8 cellular contexts compared by ENCODE assay signal in genomic region chr2:163182764-163183354, GRCh38.
DNase-seq lines count a peak whose midpoint lies in the region; ATAC-seq, FAIRE-seq and TF ChIP-seq lines count a peak whose summit lies in the region.

No MANE protein-coding gene starts in this region.

- in situ Hi-C loops in mammary epithelial cell (cut with MboI; ENCODE audit: low sequenced_read_pairs in 2 of 2): loop anchor here in 1 of 2 donors (25.0 kb wide), 1 partner anchor 279 kb away; no protein-coding TSS in a partner anchor

- H3K9me3 ChIP-seq in Loucy (ENCODE audit: insufficient read depth, low read depth, low read length): no peaks in the 10 kb centered on the region
- H3K9me3 ChIP-seq in mammary epithelial cell (replicated peaks; ENCODE audit: insufficient read depth, low read length): no peaks in the 10 kb centered on the region
- no peaks in the 10 kb centered on the region for H3K9me3 ChIP-seq in pancreas

- FAIRE-seq in pancreas (lab: Jason Lieb, UNC): peak; percentile 85

- H4K20me1 ChIP-seq in Loucy (ENCODE audit: insufficient read depth, low read length, poor library complexity, severe bottlenecking): no peaks in the 10 kb centered on the region
- no peaks in the 10 kb centered on the region for H4K20me1 ChIP-seq in mammary epithelial cell (ENCODE audit: insufficient read depth, low read length)

- 50% methylated on average over 2 of the region's 2 CpGs for WGBS in mammary epithelial cell (ENCODE audit: low coverage, missing lambda C conversion rate)
- 43 to 48% methylated on average over 2 of the region's 2 CpGs for WGBS in pancreas, 2 donors

- H3K27me3 ChIP-seq in BJ (ENCODE audit: control insufficient read depth, insufficient read depth, low read length) (no peaks in the 10 kb centered on the region), Loucy (ENCODE audit: insufficient read depth, low read length, poor library complexity, severe bottlenecking) (no peaks in the 10 kb centered on the region), mammary epithelial cell (ENCODE audit: insufficient read depth, low read length) (peaks cover 2% of the 10 kb centered on the region), pancreas (no peaks in the 10 kb centered on the region)

- DNase-seq in BJ (ENCODE audit: low read depth): no peak
- DNase-seq in GM20000 (ENCODE audit: low spot score): peak; percentile 6
- no peak for DNase-seq in mammary epithelial cell
- no peak for DNase-seq in pancreas
- no peak for DNase-seq in NCI-H146 (lab: John Stamatoyannopoulos, UW)
- DNase-seq in UCSD-AML1 (lab: John Stamatoyannopoulos, UW; ENCODE audit: unreplicated experiment): no peak

- H3K36me3 ChIP-seq in BJ (ENCODE audit: control insufficient read depth, insufficient read depth, low read length): no peaks in the 10 kb centered on the region
- H3K36me3 ChIP-seq in Loucy (ENCODE audit: insufficient read depth, low read length): no peaks in the 10 kb centered on the region
- H3K36me3 ChIP-seq in mammary epithelial cell (ENCODE audit: insufficient read depth, low read length): no peaks in the 10 kb centered on the region
- no peaks in the 10 kb centered on the region for H3K36me3 ChIP-seq in pancreas

- H3K4me1 ChIP-seq in Loucy (ENCODE audit: insufficient read depth, low read length, poor library complexity, severe bottlenecking) (no peaks in the 10 kb centered on the region), mammary epithelial cell (ENCODE audit: insufficient read depth, low read length) (no peaks in the 10 kb centered on the region), pancreas (no peaks in the 10 kb centered on the region)

- no TSS peak for BruUV-seq in mammary epithelial cell (replicated peaks; lab: Mats Ljungman, UMichigan)

- H3K9me2 ChIP-seq in Loucy (replicated peaks; ENCODE audit: low read depth, low read length): no peaks in the 10 kb centered on the region

- H3K27ac ChIP-seq in mammary epithelial cell (ENCODE audit: insufficient read depth, low read depth, low read length) (no peak overlapping the region), pancreas (no peak overlapping the region)

- CTCF ChIA-PET in BJ (lab: Yijun Ruan, JAX): interaction anchor here (0.7 to 3.0 kb wide), 16 partner anchors 9 to 1355 kb away, joined by 3 to 21 read pairs (median 4); no protein-coding TSS in a partner anchor
- CTCF ChIA-PET in mammary epithelial cell (lab: Charles Lee; ENCODE audit: low non-redundant PET): interaction anchor here (0.5 to 0.7 kb wide), 4 partner anchors 134 to 1233 kb away, joined by 3 to 28 read pairs (median 6); no protein-coding TSS in a partner anchor

- H3K9ac ChIP-seq in Loucy (ENCODE audit: low read depth, low read length, poor library complexity, severe bottlenecking) (no peak overlapping the region), mammary epithelial cell (ENCODE audit: insufficient read depth, low read length) (no peak overlapping the region)

- ATAC-seq in pancreas (peak in 2 of 4 donors; percentile 47 to 51), HG02588 (IDR thresholded peaks at IDR 0.05; ENCODE audit: unreplicated experiment) (no peak)

- no peak overlapping the region for H3K4me3 ChIP-seq in BJ (ENCODE audit: low read depth, low read length)
- H3K4me3 ChIP-seq in Loucy (ENCODE audit: low read length, poor library complexity, severe bottlenecking): no peak overlapping the region
- H3K4me3 ChIP-seq in mammary epithelial cell (replicated peaks in 1 of 3; ENCODE audit: insufficient read depth in 1 of 3, low read depth in 2 of 3, low read length in 3 of 3): no peak overlapping the region
- no peak overlapping the region for H3K4me3 ChIP-seq in pancreas

- H2AFZ ChIP-seq in Loucy (ENCODE audit: low read length) (no peak overlapping the region), mammary epithelial cell (ENCODE audit: low read depth, low read length) (no peak overlapping the region)

- no peaks in the 10 kb centered on the region for H3K79me2 ChIP-seq in Loucy (ENCODE audit: insufficient read depth, low read length)
- H3K79me2 ChIP-seq in mammary epithelial cell (ENCODE audit: insufficient read depth, low read length): no peaks in the 10 kb centered on the region

- POLR2A ChIA-PET in BJ (lab: Charles Lee): no interaction called here

- dilution Hi-C loops in mammary epithelial cell (cut with HindIII; ENCODE audit: low sequenced_read_pairs): no loop called here

- H3K4me2 ChIP-seq in Loucy (ENCODE audit: low read depth, low read length, poor library complexity, severe bottlenecking): no peak overlapping the region
- no peak overlapping the region for H3K4me2 ChIP-seq in mammary epithelial cell (ENCODE audit: insufficient read depth, low read depth, low read length)

- intact Hi-C loops in mammary epithelial cell (cut with micrococcal nuclease) (loop anchor here (2.0 to 5.0 kb wide), 2 partner anchors 878 to 1249 kb away; no protein-coding TSS in a partner anchor), pancreas (cut with DNase I) (no loop called here)

- no peaks in the 10 kb centered on the region for H3F3A ChIP-seq in Loucy (ENCODE audit: low read depth)

- peak; percentile 57 for TF ChIP-seq CTCF in BJ (IDR thresholded peaks at IDR 0.05; ENCODE audit: insufficient read depth, low read depth, low read length)
- no peak for TF ChIP-seq CTCF in GM20000 (IDR thresholded peaks at IDR 0.05; ENCODE audit: extremely low read depth, missing control alignments)
- peak; percentile 74 for TF ChIP-seq CTCF in Loucy (conservative IDR thresholded peaks at IDR 0.05; ENCODE audit: low read length)
- peak; percentile 60 to 61 for TF ChIP-seq CTCF in mammary epithelial cell (conservative IDR thresholded peaks at IDR 0.05 in 1 of 2, IDR thresholded peaks at IDR 0.05 in 1 of 2; ENCODE audit: extremely low read depth in 1 of 2, insufficient read depth in 1 of 2, low read depth in 1 of 2, low read length in 2 of 2)
- peak in 3 of 4 donors; percentile 33 to 40 (median 34) for TF ChIP-seq CTCF in pancreas (IDR thresholded peaks at IDR 0.05)
